In genomic region chr7:103347507-103348267, GRCh38 we compare ENCODE assay signal across 8 cellular contexts. TPM values are rescaled to one million over a fixed set of nuclear protein-coding genes. Genes with fewer than 3 reads are reported as not detected.
DNase-seq lines count a peak whose midpoint lies in the region; ATAC-seq and TF ChIP-seq lines count a peak whose summit lies in the region.

Gene PSMC2, plus strand, starts transcription at chr7:103347643. Its CDS starts 69 bp downstream, at chr7:103347712.

- POLR2A ChIA-PET in AG04450 (lab: Yijun Ruan, JAX): no interaction called here

- H3K4me1 ChIP-seq in breast epithelium (peaks cover 0 to 7% of the 10 kb centered on the region in 2 donors), iPS-20b (ENCODE audit: insufficient read depth, low read length) (peaks cover 2% of the 10 kb centered on the region; the same call in 1 of the 2 replicates)

- TF ChIP-seq POLR2A in breast epithelium (IDR thresholded peaks at IDR 0.05): no peak

- peak within 1 kb of the TSS; percentile 92 for H3K9ac ChIP-seq in iPS-20b (ENCODE audit: low read depth, low read length)

- peaks cover 26% of the 10 kb centered on the region for H3K36me3 ChIP-seq in WERI-Rb-1
- H3K36me3 ChIP-seq in breast epithelium: peaks cover 4% of the 10 kb centered on the region
- peaks cover 20% of the 10 kb centered on the region for H3K36me3 ChIP-seq in iPS-20b (ENCODE audit: insufficient read depth, low read depth, low read length)

- H3K4me3 ChIP-seq in AG04450 (ENCODE audit: low read depth, low read length) (peak within 1 kb of the TSS; percentile 91), WERI-Rb-1 (ENCODE audit: low read depth, low read length) (peak within 1 kb of the TSS; percentile 89), breast epithelium (peak within 1 kb of the TSS; percentile 66 to 78 (median 74)), iPS-20b (ENCODE audit: low read length) (peak within 1 kb of the TSS; percentile 89), skin epidermis (peak within 1 kb of the TSS; percentile 49 to 91 (median 82))

- DNase-seq in AG04450 (ENCODE audit: low read depth, low spot score) (peak; percentile 75), NCI-H2227 (lab: John Stamatoyannopoulos, UW; ENCODE audit: unreplicated experiment) (peak; percentile 95), WERI-Rb-1 (peak; percentile 82), breast epithelium (ENCODE audit: low spot score in 2 of 2) (peak; percentile 64 to 65)

- ATAC-seq in GM18909 (IDR thresholded peaks at IDR 0.05; ENCODE audit: poor library complexity, unreplicated experiment) (peak; percentile 75), HG03159 (IDR thresholded peaks at IDR 0.05; ENCODE audit: unreplicated experiment) (peak; percentile 72)

- H3K27ac ChIP-seq in AG04450 (ENCODE audit: low read depth, low read length): peak within 1 kb of the TSS; percentile 87
- H3K27ac ChIP-seq in WERI-Rb-1: peak within 1 kb of the TSS; percentile 92
- peak within 1 kb of the TSS; percentile 90 to 92 for H3K27ac ChIP-seq in breast epithelium
- peak within 1 kb of the TSS; percentile 67 for H3K27ac ChIP-seq in iPS-20b (ENCODE audit: low read length)
- H3K27ac ChIP-seq in skin epidermis: peak within 1 kb of the TSS; percentile 17 to 98 (median 92)

- intact Hi-C loops in breast epithelium (cut with DNase I; ENCODE audit: low total_unique reads): no loop called here

- TF ChIP-seq CTCF in AG04450 (IDR thresholded peaks at IDR 0.05; ENCODE audit: low read depth, low read length) (no peak), WERI-Rb-1 (IDR thresholded peaks at IDR 0.05; ENCODE audit: low read depth, low read length) (no peak), breast epithelium (IDR thresholded peaks at IDR 0.05) (no peak)

- CTCF ChIA-PET in AG04450 (lab: Charles Lee): interaction anchor here (1.0 kb wide), 1 partner anchor 23 kb away, joined by 3 read pairs; no protein-coding TSS in a partner anchor

- H3K9me3 ChIP-seq in AG04450 (ENCODE audit: control insufficient read depth, insufficient read depth, low read length) (no peaks in the 10 kb centered on the region; the same call in 1 of the 2 replicates), WERI-Rb-1 (ENCODE audit: severe bottlenecking) (no peaks in the 10 kb centered on the region), breast epithelium (no peaks in the 10 kb centered on the region), iPS-20b (ENCODE audit: insufficient read depth, low read depth, low read length) (no peaks in the 10 kb centered on the region)

- H3K27me3 ChIP-seq in AG04450 (ENCODE audit: control insufficient read depth, insufficient read depth, low read length) (no peaks in the 10 kb centered on the region), WERI-Rb-1 (ENCODE audit: insufficient read depth, low read depth, severe bottlenecking) (no peaks in the 10 kb centered on the region), breast epithelium (no peaks in the 10 kb centered on the region), iPS-20b (ENCODE audit: insufficient read depth, low read length) (no peaks in the 10 kb centered on the region)

RNA-seq across cellular contexts. Expression of gene PSMC2, which starts in this region (rescaled TPM):
- polyA plus RNA-seq in AG04450 (2011; rRNA removed): 221 and 266 TPM in 2 replicates
- 100 and 137 TPM in 2 replicates for polyA minus RNA-seq in AG04450 (2011; rRNA and poly(A)+ RNA removed)
- 100 to 1,000 TPM in 1 of 3 donors, 10 to 100 TPM in 2; 87.5 to 114 (median 93.7) TPM for total RNA-seq in breast epithelium

Comparison
In these comparisons a context has a peak if more than half of its experiments do, and no peak if none do; other contexts are left out.
1. Peak in every context shown above with its lines: DNase-seq, ATAC-seq, H3K4me3 ChIP-seq and H3K27ac ChIP-seq.